17 cellular contexts compared by ENCODE assay signal in the genomic region with DNA sequence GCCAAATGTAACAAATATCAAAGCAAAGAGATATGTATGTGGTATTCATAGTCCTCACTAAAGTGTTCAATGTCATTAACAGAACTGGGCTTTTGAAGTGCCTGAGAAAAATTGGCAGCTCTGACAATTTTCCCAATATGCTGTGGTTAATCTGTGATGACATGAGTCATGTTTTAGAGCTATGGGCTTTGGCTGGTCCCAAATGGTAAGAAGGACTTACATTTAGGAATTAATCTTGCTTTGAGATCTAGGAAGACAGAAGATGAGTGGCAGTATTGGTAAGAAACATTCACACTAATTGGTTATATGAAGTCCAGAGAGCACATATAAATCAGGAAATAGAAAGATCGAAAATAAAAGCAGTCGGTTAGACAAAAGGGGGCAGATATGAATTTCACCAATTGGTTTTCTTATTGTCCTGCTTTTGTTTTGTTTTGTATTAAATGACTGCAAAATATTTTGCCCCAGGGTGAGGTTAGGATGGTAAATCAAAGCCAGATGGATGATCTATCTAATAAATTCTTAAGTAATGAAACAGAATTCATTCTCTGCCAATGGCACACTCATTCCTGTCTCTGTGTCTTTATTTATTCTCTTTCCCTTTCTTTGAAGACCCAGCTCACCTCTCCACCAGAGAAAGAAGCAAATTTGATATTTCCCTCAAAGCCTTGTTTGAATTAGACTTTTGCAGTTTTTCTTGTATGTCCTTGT.
"Had no signal": no experiment of that assay in that cellular context is flagged by ENCODE, and none has a peak within 500 bp of the region (broad histone marks: within the 10 kb centered on the region; RNA-seq: fewer than 3 reads in every experiment).

No MANE protein-coding gene starts in this region.

- DNase-seq: activated CD4-positive, alpha-beta T cell treated with anti-CD3 and anti-CD28 coated beads, Interleukin-2, amount 10 ng/mL, durations not matched to agents 24 days and 14 days; activated CD8-positive, alpha-beta memory T cell treated with anti-CD3 and anti-CD28 coated beads, Interleukin-2, amount 50 U/mL, for 4 hours; activated CD8-positive, alpha-beta T cell treated with anti-CD3 and anti-CD28 coated beads, Interleukin-2, amount 10 ng/mL, durations not matched to agents 7 days and 5 days; activated effector memory CD4-positive, alpha-beta T cell treated with anti-CD3 and anti-CD28 coated beads, Interleukin-2, amount 50 U/mL, for 16 hours; activated T-cell treated with anti-CD3 and anti-CD28 coated beads, Interleukin-2, amount 50 U/mL, for 48 hours; erythroblast; kidney glomerular epithelial cell; left ventricle myocardium superior; mesenchymal stem cell; natural killer cell; retina; stimulated activated CD4-positive, alpha-beta T cell treated with anti-CD3 and anti-CD28 coated beads, Interleukin-12 subunit alpha, Interleukin-12 subunit beta, amount 100 ng/mL, for 4 hours; stimulated activated CD4-positive, alpha-beta T cell treated with anti-CD3 and anti-CD28 coated beads, Interleukin-2, amount 100 ng/mL, for 24 hours; tibial artery; uterus had no signal

- H3K4me3 Mint-ChIP-seq: activated CD4-positive, alpha-beta T cell treated with anti-CD3 and anti-CD28 coated beads, Interleukin-2, amount 10 ng/mL, durations not matched to agents 24 days and 14 days; activated CD8-positive, alpha-beta T cell treated with anti-CD3 and anti-CD28 coated beads, Interleukin-2, amount 10 ng/mL, durations not matched to agents 7 days and 5 days; activated naive CD4-positive, alpha-beta T cell treated with anti-CD3 and anti-CD28 coated beads, Interleukin-2, amount 50 U/mL, for 24 hours; natural killer cell; WTC11 had no signal

- H3K36me3 Mint-ChIP-seq: activated naive CD4-positive, alpha-beta T cell treated with anti-CD3 and anti-CD28 coated beads, Interleukin-2, amount 50 U/mL, for 24 hours; natural killer cell; WTC11 had no signal

- H3K4me3 ChIP-seq: tibial artery, uterus had no signal

- ATAC-seq: activated CD8-positive, alpha-beta T cell treated with anti-CD3 and anti-CD28 coated beads, Interleukin-2, amount 10 ng/mL, durations not matched to agents 7 days and 5 days; left ventricle myocardium superior; natural killer cell; WTC11 had no signal

- H3K4me1 Mint-ChIP-seq: activated CD4-positive, alpha-beta T cell treated with anti-CD3 and anti-CD28 coated beads, Interleukin-2, amount 10 ng/mL, durations not matched to agents 24 days and 14 days; activated naive CD4-positive, alpha-beta T cell treated with anti-CD3 and anti-CD28 coated beads, Interleukin-2, amount 50 U/mL, for 24 hours; natural killer cell; WTC11 had no signal

- H3K27ac Mint-ChIP-seq: activated CD4-positive, alpha-beta T cell treated with anti-CD3 and anti-CD28 coated beads, Interleukin-2, amount 10 ng/mL, durations not matched to agents 24 days and 14 days; activated CD8-positive, alpha-beta T cell treated with anti-CD3 and anti-CD28 coated beads, Interleukin-2, amount 10 ng/mL, durations not matched to agents 7 days and 5 days; activated naive CD4-positive, alpha-beta T cell treated with anti-CD3 and anti-CD28 coated beads, Interleukin-2, amount 50 U/mL, for 24 hours; natural killer cell; WTC11 had no signal

- H3K9me3 ChIP-seq: tibial artery, uterus had no signal

- H3K36me3 ChIP-seq: tibial artery, uterus had no signal

- H3K9me3 Mint-ChIP-seq: activated CD4-positive, alpha-beta T cell treated with anti-CD3 and anti-CD28 coated beads, Interleukin-2, amount 10 ng/mL, durations not matched to agents 24 days and 14 days; activated naive CD4-positive, alpha-beta T cell treated with anti-CD3 and anti-CD28 coated beads, Interleukin-2, amount 50 U/mL, for 24 hours; WTC11 had no signal

- H3K27ac ChIP-seq: tibial artery, uterus had no signal

- H3K27me3 Mint-ChIP-seq: activated CD4-positive, alpha-beta T cell treated with anti-CD3 and anti-CD28 coated beads, Interleukin-2, amount 10 ng/mL, durations not matched to agents 24 days and 14 days; activated naive CD4-positive, alpha-beta T cell treated with anti-CD3 and anti-CD28 coated beads, Interleukin-2, amount 50 U/mL, for 24 hours had no signal

- H3K27me3 ChIP-seq: tibial artery, uterus had no signal

- H3K4me1 ChIP-seq: tibial artery, uterus had no signal
